Comparison of ENCODE assay signal across 1 cellular context in the genomic region with DNA sequence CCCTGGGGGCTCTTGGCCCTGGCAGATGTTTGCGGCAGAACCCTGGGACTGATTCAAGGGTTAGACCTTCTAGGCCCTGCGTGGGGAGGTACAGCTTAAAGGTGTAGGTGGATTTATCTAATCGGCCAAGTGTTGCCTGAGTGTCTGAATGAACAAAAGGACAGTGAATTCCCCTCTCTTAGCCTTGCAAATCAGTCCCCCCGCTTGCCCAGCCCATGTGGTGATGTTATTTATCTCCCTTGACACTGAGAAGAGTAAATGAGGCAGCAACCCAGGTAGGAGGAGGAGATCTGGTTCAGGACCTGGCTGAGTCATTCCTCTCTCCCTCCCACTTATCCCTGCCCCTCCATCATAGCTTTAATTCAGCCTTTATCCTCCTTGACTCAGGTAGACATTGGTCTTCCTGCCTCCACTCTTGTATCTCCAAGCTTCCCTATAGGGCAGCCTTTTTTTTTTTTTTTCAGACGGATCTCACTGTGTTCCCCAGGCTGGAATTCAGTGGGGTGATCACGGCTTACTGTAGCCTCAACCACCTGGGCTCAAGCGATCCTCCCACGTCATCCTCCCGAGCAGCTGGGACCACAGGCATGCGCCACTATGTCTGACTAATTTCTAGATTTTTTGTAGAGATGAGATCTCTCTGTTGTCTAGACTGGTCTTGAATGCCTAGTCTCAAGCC.
TF ChIP-seq lines count a peak whose summit lies in the region.

No MANE protein-coding gene starts in this region.

TF ChIP-seq in WTC11, 78 proteins besides CTCF, POLR2A, EP300 and RAD21 (continued from another document):
- TF ChIP-seq, protein P1, sequence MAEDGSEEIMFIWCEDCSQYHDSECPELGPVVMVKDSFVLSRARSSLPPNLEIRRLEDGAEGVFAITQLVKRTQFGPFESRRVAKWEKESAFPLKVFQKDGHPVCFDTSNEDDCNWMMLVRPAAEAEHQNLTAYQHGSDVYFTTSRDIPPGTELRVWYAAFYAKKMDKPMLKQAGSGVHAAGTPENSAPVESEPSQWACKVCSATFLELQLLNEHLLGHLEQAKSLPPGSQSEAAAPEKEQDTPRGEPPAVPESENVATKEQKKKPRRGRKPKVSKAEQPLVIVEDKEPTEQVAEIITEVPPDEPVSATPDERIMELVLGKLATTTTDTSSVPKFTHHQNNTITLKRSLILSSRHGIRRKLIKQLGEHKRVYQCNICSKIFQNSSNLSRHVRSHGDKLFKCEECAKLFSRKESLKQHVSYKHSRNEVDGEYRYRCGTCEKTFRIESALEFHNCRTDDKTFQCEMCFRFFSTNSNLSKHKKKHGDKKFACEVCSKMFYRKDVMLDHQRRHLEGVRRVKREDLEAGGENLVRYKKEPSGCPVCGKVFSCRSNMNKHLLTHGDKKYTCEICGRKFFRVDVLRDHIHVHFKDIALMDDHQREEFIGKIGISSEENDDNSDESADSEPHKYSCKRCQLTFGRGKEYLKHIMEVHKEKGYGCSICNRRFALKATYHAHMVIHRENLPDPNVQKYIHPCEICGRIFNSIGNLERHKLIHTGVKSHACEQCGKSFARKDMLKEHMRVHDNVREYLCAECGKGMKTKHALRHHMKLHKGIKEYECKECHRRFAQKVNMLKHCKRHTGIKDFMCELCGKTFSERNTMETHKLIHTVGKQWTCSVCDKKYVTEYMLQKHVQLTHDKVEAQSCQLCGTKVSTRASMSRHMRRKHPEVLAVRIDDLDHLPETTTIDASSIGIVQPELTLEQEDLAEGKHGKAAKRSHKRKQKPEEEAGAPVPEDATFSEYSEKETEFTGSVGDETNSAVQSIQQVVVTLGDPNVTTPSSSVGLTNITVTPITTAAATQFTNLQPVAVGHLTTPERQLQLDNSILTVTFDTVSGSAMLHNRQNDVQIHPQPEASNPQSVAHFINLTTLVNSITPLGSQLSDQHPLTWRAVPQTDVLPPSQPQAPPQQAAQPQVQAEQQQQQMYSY (CRISPR knock-in tag; IDR thresholded peaks at IDR 0.05): no peak
- TF ChIP-seq RELA (CRISPR knock-in tag; IDR thresholded peaks at IDR 0.05; ENCODE audit: borderline replicate concordance) (no peak), SOX15 (CRISPR knock-in tag; IDR thresholded peaks at IDR 0.05) (no peak), NFATC4 (CRISPR knock-in tag; IDR thresholded peaks at IDR 0.05) (no peak), TEAD1 (CRISPR knock-in tag; IDR thresholded peaks at IDR 0.05) (no peak), NFE2L1 (CRISPR knock-in tag; IDR thresholded peaks at IDR 0.05) (no peak)
- TF ChIP-seq, protein P2, sequence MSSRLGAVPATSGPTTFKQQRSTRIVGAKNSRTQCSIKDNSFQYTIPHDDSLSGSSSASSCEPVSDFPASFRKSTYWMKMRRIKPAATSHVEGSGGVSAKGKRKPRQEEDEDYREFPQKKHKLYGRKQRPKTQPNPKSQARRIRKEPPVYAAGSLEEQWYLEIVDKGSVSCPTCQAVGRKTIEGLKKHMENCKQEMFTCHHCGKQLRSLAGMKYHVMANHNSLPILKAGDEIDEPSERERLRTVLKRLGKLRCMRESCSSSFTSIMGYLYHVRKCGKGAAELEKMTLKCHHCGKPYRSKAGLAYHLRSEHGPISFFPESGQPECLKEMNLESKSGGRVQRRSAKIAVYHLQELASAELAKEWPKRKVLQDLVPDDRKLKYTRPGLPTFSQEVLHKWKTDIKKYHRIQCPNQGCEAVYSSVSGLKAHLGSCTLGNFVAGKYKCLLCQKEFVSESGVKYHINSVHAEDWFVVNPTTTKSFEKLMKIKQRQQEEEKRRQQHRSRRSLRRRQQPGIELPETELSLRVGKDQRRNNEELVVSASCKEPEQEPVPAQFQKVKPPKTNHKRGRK (CRISPR knock-in tag; IDR thresholded peaks at IDR 0.05; ENCODE audit: borderline replicate concordance): no peak
- TF ChIP-seq, protein P3, sequence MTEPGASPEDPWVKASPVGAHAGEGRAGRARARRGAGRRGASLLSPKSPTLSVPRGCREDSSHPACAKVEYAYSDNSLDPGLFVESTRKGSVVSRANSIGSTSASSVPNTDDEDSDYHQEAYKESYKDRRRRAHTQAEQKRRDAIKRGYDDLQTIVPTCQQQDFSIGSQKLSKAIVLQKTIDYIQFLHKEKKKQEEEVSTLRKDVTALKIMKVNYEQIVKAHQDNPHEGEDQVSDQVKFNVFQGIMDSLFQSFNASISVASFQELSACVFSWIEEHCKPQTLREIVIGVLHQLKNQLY (CRISPR knock-in tag; IDR thresholded peaks at IDR 0.05): no peak
- TF ChIP-seq, protein P4, sequence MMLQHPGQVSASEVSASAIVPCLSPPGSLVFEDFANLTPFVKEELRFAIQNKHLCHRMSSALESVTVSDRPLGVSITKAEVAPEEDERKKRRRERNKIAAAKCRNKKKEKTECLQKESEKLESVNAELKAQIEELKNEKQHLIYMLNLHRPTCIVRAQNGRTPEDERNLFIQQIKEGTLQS (CRISPR knock-in tag; conservative IDR thresholded peaks at IDR 0.05): no peak
- TF ChIP-seq, protein P5, sequence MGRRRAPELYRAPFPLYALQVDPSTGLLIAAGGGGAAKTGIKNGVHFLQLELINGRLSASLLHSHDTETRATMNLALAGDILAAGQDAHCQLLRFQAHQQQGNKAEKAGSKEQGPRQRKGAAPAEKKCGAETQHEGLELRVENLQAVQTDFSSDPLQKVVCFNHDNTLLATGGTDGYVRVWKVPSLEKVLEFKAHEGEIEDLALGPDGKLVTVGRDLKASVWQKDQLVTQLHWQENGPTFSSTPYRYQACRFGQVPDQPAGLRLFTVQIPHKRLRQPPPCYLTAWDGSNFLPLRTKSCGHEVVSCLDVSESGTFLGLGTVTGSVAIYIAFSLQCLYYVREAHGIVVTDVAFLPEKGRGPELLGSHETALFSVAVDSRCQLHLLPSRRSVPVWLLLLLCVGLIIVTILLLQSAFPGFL (CRISPR knock-in tag; IDR thresholded peaks at IDR 0.05; ENCODE audit: borderline replicate concordance): no peak
TF ChIP-seq in WTC11: peak in this region for 0.
